15 cellular contexts compared by ENCODE assay signal in the genomic region with DNA sequence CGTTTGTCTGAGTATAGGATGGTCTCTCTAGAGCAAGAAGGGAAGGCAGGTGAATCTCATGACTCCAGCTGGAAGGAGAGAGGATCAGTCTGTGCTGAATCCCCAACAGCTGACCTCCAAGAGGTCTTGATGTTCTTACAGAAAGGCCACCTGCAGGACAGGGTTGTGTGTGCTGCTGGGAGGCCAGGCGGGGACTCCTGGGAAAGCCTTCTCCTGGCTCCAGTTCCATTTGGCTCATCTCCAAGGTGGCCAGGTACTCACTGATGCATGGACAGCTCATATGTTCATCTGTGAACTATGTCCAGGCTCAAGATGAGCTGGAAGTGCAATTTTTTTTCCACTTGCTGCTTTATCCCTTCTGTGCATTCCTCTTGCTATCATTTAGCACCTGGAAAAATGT.
A peak's percentile ranks its signal among the peaks of the same experiment; 100 is the strongest.
DNase-seq lines count a peak whose midpoint lies in the region; ATAC-seq lines count a peak whose summit lies in the region.
"Had no signal": no experiment of that assay in that cellular context is flagged by ENCODE, and none has a peak within 500 bp of the region (broad histone marks: within the 10 kb centered on the region; RNA-seq: fewer than 3 reads in every experiment).

No MANE protein-coding gene starts in this region.

- no peak for ATAC-seq in GM21515 (IDR thresholded peaks at IDR 0.05; ENCODE audit: unreplicated experiment)
- no peak for ATAC-seq in stimulated activated naive CD8-positive, alpha-beta T cell treated with anti-CD3 and anti-CD28 coated beads, Interleukin-15, Interleukin-2, amounts not matched to agents 100 U/mL and 50 U/mL, for 24 hours

- DNase-seq in NCI-H146 (lab: John Stamatoyannopoulos, UW) (peak; percentile 26), NCI-H146 treated with DMSO at 0.1 percent for 48 hours (lab: John Stamatoyannopoulos, UW; ENCODE audit: unreplicated experiment) (no peak), NCI-H2227 (lab: John Stamatoyannopoulos, UW; ENCODE audit: unreplicated experiment) (peak; percentile 31), SK-N-DZ (ENCODE audit: low spot score) (peak; percentile 35), SW 1271 (lab: John Stamatoyannopoulos, UW) (no peak), SHP77 (lab: John Stamatoyannopoulos, UW) (no peak)
- DNase-seq in stimulated activated naive CD8-positive, alpha-beta T cell treated with anti-CD3 and anti-CD28 coated beads, Interleukin-15, Interleukin-2, amounts not matched to agents 100 U/mL and 50 U/mL, for 24 hours, result no peak
- DNase-seq: CD4-positive, CD25-positive, alpha-beta regulatory T cell; COR-L47; NCI-H1105 treated with DMSO at 0.1 percent for 48 hours; NCI-H524 treated with DMSO at 0.1 percent for 48 hours; PC-9; SJCRH30; T-helper 2 cell had no signal

Comparison
In these comparisons a context has a peak if more than half of its experiments do, and no peak if none do; other contexts are left out.
1. DNase-seq: peak in NCI-H146 (single experiment), NCI-H2227 (single experiment) and SK-N-DZ (single experiment); none in NCI-H146 treated with DMSO at 0.1 percent for 48 hours (single experiment), SW 1271 (0 of 2), stimulated activated naive CD8-positive, alpha-beta T cell treated with anti-CD3 and anti-CD28 coated beads, Interleukin-15, Interleukin-2, amounts not matched to agents 100 U/mL and 50 U/mL, for 24 hours (single experiment) and SHP77 (0 of 2).